ENCODE assay signal across 8 cellular contexts in genomic region chr2:190534310-190535118, GRCh38. TPM values are rescaled to one million over a fixed set of nuclear protein-coding genes. Genes with fewer than 3 reads are reported as not detected.
A peak's percentile ranks its signal among the peaks of the same experiment; 100 is the strongest.
DNase-seq lines count a peak whose midpoint lies in the region; ATAC-seq and TF ChIP-seq lines count a peak whose summit lies in the region.

A gene with protein sequence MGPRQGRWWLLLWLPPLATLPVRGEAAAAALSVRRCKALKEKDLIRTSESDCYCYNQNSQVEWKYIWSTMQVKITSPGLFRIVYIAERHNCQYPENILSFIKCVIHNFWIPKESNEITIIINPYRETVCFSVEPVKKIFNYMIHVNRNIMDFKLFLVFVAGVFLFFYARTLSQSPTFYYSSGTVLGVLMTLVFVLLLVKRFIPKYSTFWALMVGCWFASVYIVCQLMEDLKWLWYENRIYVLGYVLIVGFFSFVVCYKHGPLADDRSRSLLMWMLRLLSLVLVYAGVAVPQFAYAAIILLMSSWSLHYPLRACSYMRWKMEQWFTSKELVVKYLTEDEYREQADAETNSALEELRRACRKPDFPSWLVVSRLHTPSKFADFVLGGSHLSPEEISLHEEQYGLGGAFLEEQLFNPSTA (minus strand): TSS chr2:190534722. CDS start chr2:190534655, 67 bp downstream.

- peak; percentile 55 for ATAC-seq in GM18519 (IDR thresholded peaks at IDR 0.05; ENCODE audit: low FRiP score, unreplicated experiment)
- peak; percentile 78 for ATAC-seq in HG03045 (IDR thresholded peaks at IDR 0.05; ENCODE audit: unreplicated experiment)

- H3K27ac ChIP-seq in A673 (ENCODE audit: low read depth, low read length, poor library complexity, severe bottlenecking): peak within 1 kb of the TSS; percentile 92

- no peak for TF ChIP-seq CTCF in A673 (conservative IDR thresholded peaks at IDR 0.05; ENCODE audit: low read depth, low read length)

- POLR2A ChIA-PET in A673 (lab: Charles Lee; ENCODE audit: low non-redundant PET): no interaction called here

- no peaks in the 10 kb centered on the region for H3K27me3 ChIP-seq in A673 (replicated peaks; ENCODE audit: insufficient read depth, low read depth, low read length, poor library complexity)

- DNase-seq in A673 (ENCODE audit: low spot score) (peak; percentile 89), NCI-H2196 treated with DMSO at 0.1 percent for 48 hours (lab: John Stamatoyannopoulos, UW; ENCODE audit: unreplicated experiment) (peak; percentile 78), cerebellum (ENCODE audit: low spot score) (peak; percentile 84), kidney glomerular epithelial cell (lab: John Stamatoyannopoulos, UW) (peak; percentile 51)
- DNase-seq in activated CD4-positive, CD25-positive, alpha-beta regulatory T cell treated with anti-CD3 and anti-CD28 coated beads, Interleukin-2, amount 50 U/mL, for 72 hours: peak; percentile 85
- peak; percentile 60 to 72 for DNase-seq in stimulated activated CD4-positive, alpha-beta T cell treated with anti-CD3 and anti-CD28 coated beads, Interleukin-1b, Interleukin-23, amount 100 ng/mL, for 4 hours (ENCODE audit: low read depth in 2 of 2)

- H3K4me1 ChIP-seq in A673 (ENCODE audit: insufficient read depth, low read length, poor library complexity, severe bottlenecking): peaks cover 21% of the 10 kb centered on the region

- H3K9me3 ChIP-seq in A673 (ENCODE audit: low read depth, low read length, poor library complexity, severe bottlenecking): peaks cover 14% of the 10 kb centered on the region

- peak within 1 kb of the TSS; percentile 65 for H3K4me3 ChIP-seq in A673 (ENCODE audit: low read depth, low read length, poor library complexity, severe bottlenecking)

- BruUV-seq in A673 (replicated peaks; lab: Mats Ljungman, UMichigan): no TSS peak

- intact Hi-C loops in A673 (cut with micrococcal nuclease; ENCODE audit: unreplicated experiment): loop anchor here (5.0 kb wide), 1 partner anchor 113 kb away; the partner anchor contains the start of gene NAB1

- no peaks in the 10 kb centered on the region for H3K36me3 ChIP-seq in A673 (ENCODE audit: insufficient read depth, low read length, poor library complexity, severe bottlenecking)

- CTCF ChIA-PET in A673 (lab: Charles Lee): no interaction called here

RNA-seq across cellular contexts. Expression of the gene that starts here (rescaled TPM):
- total RNA-seq in A673 (2021) (12.6 and 13.9 TPM in 2 replicates), cerebellum (5.4 TPM)

Comparison
In these comparisons a context has a peak if more than half of its experiments do, and no peak if none do; other contexts are left out.
1. Peak in every context shown above with its lines: DNase-seq, ATAC-seq, H3K4me3 ChIP-seq and H3K27ac ChIP-seq.